8 cellular contexts compared by ENCODE assay signal in genomic region chr17:40418428-40418706, GRCh38. TPM values are rescaled to one million over a fixed set of nuclear protein-coding genes. Genes with fewer than 3 reads are reported as not detected.
DNase-seq lines count a peak whose midpoint lies in the region; ATAC-seq and TF ChIP-seq lines count a peak whose summit lies in the region.

No MANE protein-coding gene starts in this region.

- H3K27ac Mint-ChIP-seq in neural progenitor cell: peak overlapping the region; percentile 97

- peaks cover 12% of the 10 kb centered on the region for H3K36me3 Mint-ChIP-seq in neural progenitor cell

- peaks cover 54% of the 10 kb centered on the region for H3K4me1 ChIP-seq in BLaER1
- peaks cover 10% of the 10 kb centered on the region for H3K4me1 ChIP-seq in NT2/D1 (ENCODE audit: insufficient read depth, insufficient read length)
- H3K4me1 ChIP-seq in neural progenitor cell: peaks cover 26% of the 10 kb centered on the region

- H3K27me3 ChIP-seq in BLaER1 (no peaks in the 10 kb centered on the region), NT2/D1 (ENCODE audit: insufficient read depth, insufficient read length) (no peaks in the 10 kb centered on the region), neural progenitor cell (no peaks in the 10 kb centered on the region)

- peak overlapping the region; percentile 59 for H2AFZ ChIP-seq in neural progenitor cell (replicated peaks)

- peaks cover 3% of the 10 kb centered on the region for H3K27me3 Mint-ChIP-seq in neural progenitor cell (ENCODE audit: insufficient read depth, low read depth)

- H3K4me3 ChIP-seq in BLaER1 (peak overlapping the region; percentile 92), NT2/D1 (ENCODE audit: insufficient read length, low read depth) (peak overlapping the region; percentile 31), epithelial cell of esophagus (ENCODE audit: low read length) (peak overlapping the region; percentile 85), neural progenitor cell (peak overlapping the region; percentile 92)

- peak overlapping the region; percentile 98 for H3K4me3 Mint-ChIP-seq in neural progenitor cell

- H3K9me3 Mint-ChIP-seq in neural progenitor cell: no peaks in the 10 kb centered on the region

- DNase-seq in NT2/D1 (ENCODE audit: low read depth, low spot score) (no peak), epithelial cell of esophagus (ENCODE audit: low read depth) (no peak), neural progenitor cell (ENCODE audit: low spot score) (no peak), H4 (ENCODE audit: low spot score) (no peak), NCI-H446 treated with DMSO at 0.1 percent for 48 hours (lab: John Stamatoyannopoulos, UW) (no peak), HuH-7 (ENCODE audit: low spot score) (no peak)

- H3K4me1 Mint-ChIP-seq in neural progenitor cell: peaks cover 42% of the 10 kb centered on the region

- TF ChIP-seq CTCF in epithelial cell of esophagus (IDR thresholded peaks at IDR 0.05; ENCODE audit: insufficient read depth, low read depth, low read length, missing control alignments) (no peak), neural progenitor cell (IDR thresholded peaks at IDR 0.05) (no peak)

- H3K4me2 ChIP-seq in BLaER1 (peak overlapping the region; percentile 81), neural progenitor cell (peak overlapping the region; percentile 66)

- H3K9me3 ChIP-seq in BLaER1 (no peaks in the 10 kb centered on the region), NT2/D1 (ENCODE audit: insufficient read depth, low read length) (no peaks in the 10 kb centered on the region), neural progenitor cell (ENCODE audit: low read depth) (no peaks in the 10 kb centered on the region)

- no peak for ATAC-seq in esophagus mucosa

- H3K27ac ChIP-seq in BLaER1 (0 out of 2 replicates have a peak overlapping the region, but pooled peaks have one; percentile 36), neural progenitor cell (no peak overlapping the region)

- peaks cover 44% of the 10 kb centered on the region for H3K79me2 ChIP-seq in neural progenitor cell (ENCODE audit: low read depth)

- peaks cover 43% of the 10 kb centered on the region for H3F3A ChIP-seq in neural progenitor cell (ENCODE audit: low read depth)

- H3K9ac ChIP-seq in BLaER1 (peak overlapping the region; percentile 95; the same call in 1 of the 2 replicates), NT2/D1 (ENCODE audit: insufficient read length, low read depth) (peak overlapping the region; percentile 73), neural progenitor cell (no peak overlapping the region)

- peaks cover 20% of the 10 kb centered on the region for H3K36me3 ChIP-seq in BLaER1
- peaks cover 29% of the 10 kb centered on the region for H3K36me3 ChIP-seq in NT2/D1 (ENCODE audit: insufficient read depth, insufficient read length, low read length)
- peaks cover 17% of the 10 kb centered on the region for H3K36me3 ChIP-seq in neural progenitor cell

- H4K20me1 ChIP-seq in BLaER1: peaks cover 19% of the 10 kb centered on the region
- peaks cover 38% of the 10 kb centered on the region for H4K20me1 ChIP-seq in neural progenitor cell (ENCODE audit: low read depth)

RNA-seq across cellular contexts. Expression of gene TOP2A, which starts 0.7 kb away (rescaled TPM):
- total RNA-seq in neural progenitor cell (ENCODE audit: low replicate concordance) (566 and 968 TPM in 2 replicates), esophagus mucosa (56.1 TPM)
- 194 and 219 TPM in 2 replicates for total RNA-seq in H4 (2014; rRNA removed; shearing (Covaris generic))

RNA-seq across cellular contexts. Expression of gene IGFBP4, which starts 24.9 kb away (rescaled TPM):
- total RNA-seq in neural progenitor cell (ENCODE audit: low replicate concordance): 14.4 and 20.3 TPM in 2 replicates
- 6.2 and 7.2 TPM in 2 replicates for total RNA-seq in H4 (2014; rRNA removed; shearing (Covaris generic))
- total RNA-seq in esophagus mucosa: 72.1 TPM

RNA-seq across cellular contexts. Expression of gene GJD3, which starts 53.8 kb away (rescaled TPM):
- total RNA-seq in neural progenitor cell (ENCODE audit: low replicate concordance): not detected in 2 replicates
- not detected in 2 replicates for total RNA-seq in H4 (2014; rRNA removed; shearing (Covaris generic))
- total RNA-seq in esophagus mucosa: 0.28 TPM

Comparison
In these comparisons a context has a peak if more than half of its experiments do, and no peak if none do; other contexts are left out.
1. H3K4me3 ChIP-seq: peak in every context shown above with its lines; median percentile 92 in BLaER1; 92 in neural progenitor cell; 85 in epithelial cell of esophagus; 31 in NT2/D1.